Comparison of ENCODE assay signal across 9 cellular contexts in genomic region chr5:56839062-56839461, GRCh38. TPM values are rescaled to one million over a fixed set of nuclear protein-coding genes. Genes with fewer than 3 reads are reported as not detected.
DNase-seq lines count a peak whose midpoint lies in the region; ATAC-seq and TF ChIP-seq lines count a peak whose summit lies in the region.
"Had no signal": no experiment of that assay in that cellular context is flagged by ENCODE, and none has a peak within 500 bp of the region (broad histone marks: within the 10 kb centered on the region; RNA-seq: fewer than 3 reads in every experiment).

No MANE protein-coding gene starts in this region.

- H3K4me2 ChIP-seq in fibroblast of lung (ENCODE audit: extremely low read depth, insufficient read depth, low read length), result peak overlapping the region; percentile 89

- peak overlapping the region; percentile 25 for H3K27ac Mint-ChIP-seq in activated CD4-positive, alpha-beta T cell treated with anti-CD3 and anti-CD28 coated beads, Interleukin-2, amount 10 ng/mL, durations not matched to agents 7 days and 5 days
- peak overlapping the region; percentile 79 to 85 for H3K27ac Mint-ChIP-seq in T-cell
- H3K27ac Mint-ChIP-seq in stimulated activated naive B cell treated with anti-CD40 and anti-IgM and Interleukin-4, amounts not matched to agents 10 μg/mL and 1 μg/mL and 100 μg/mL, for 72 hours, result peak overlapping the region; percentile 81

- H3K4me3 ChIP-seq in fibroblast of lung (replicated peaks in 1 of 4; ENCODE audit: control extremely low read depth in 1 of 4, insufficient read depth in 1 of 4, low read depth in 3 of 4, low read length in 4 of 4), result no peak overlapping the region

- H3K4me3 Mint-ChIP-seq in activated CD4-positive, alpha-beta T cell treated with anti-CD3 and anti-CD28 coated beads, Interleukin-2, amount 10 ng/mL, durations not matched to agents 7 days and 5 days, result no peak overlapping the region
- H3K4me3 Mint-ChIP-seq in T-cell, result peak overlapping the region in 2 of 3 donors; percentile 53 to 57
- peak overlapping the region; percentile 30 to 72 for H3K4me3 Mint-ChIP-seq in stimulated activated naive B cell treated with anti-CD40 and anti-IgM and Interleukin-4, amounts not matched to agents 10 μg/mL and 1 μg/mL and 100 μg/mL, for 72 hours

- no peaks in the 10 kb centered on the region for H3K36me3 ChIP-seq in fibroblast of lung (ENCODE audit: control insufficient read depth, insufficient read depth, low read length)

- CTCF ChIA-PET in activated CD4-positive, alpha-beta T cell treated with anti-CD3 and anti-CD28 coated beads, Interleukin-2, amount 10 ng/mL, durations not matched to agents 7 days and 5 days (lab: Charles Lee), result interaction anchor here (1.1 to 3.2 kb wide), 8 partner anchors 9 to 575 kb away, joined by 4 to 42 read pairs (median 5); no protein-coding TSS in a partner anchor
- CTCF ChIA-PET in T-cell (lab: Charles Lee), result interaction anchor here (0.6 to 4.2 kb wide), 39 partner anchors 9 to 903 kb away, joined by 3 to 105 read pairs (median 6); partner anchors contain the start of gene MAP3K1 (in 1 of the 2)

- ATAC-seq in T-cell (replicated peaks in 1 of 4) (no peak), HG02588 (IDR thresholded peaks at IDR 0.05; ENCODE audit: unreplicated experiment) (no peak), GM19455 (IDR thresholded peaks at IDR 0.05; ENCODE audit: unreplicated experiment) (no peak)
- no peak for ATAC-seq in stimulated activated naive B cell treated with anti-CD40 and anti-IgM and Interleukin-4, amounts not matched to agents 10 μg/mL and 1 μg/mL and 100 μg/mL, for 72 hours (replicated peaks)

- H3K9ac ChIP-seq in fibroblast of lung (ENCODE audit: insufficient read depth, low read length), result no peak overlapping the region

- H3K27me3 Mint-ChIP-seq in activated CD4-positive, alpha-beta T cell treated with anti-CD3 and anti-CD28 coated beads, Interleukin-2, amount 10 ng/mL, durations not matched to agents 7 days and 5 days, result no peaks in the 10 kb centered on the region
- no peaks in the 10 kb centered on the region for H3K27me3 Mint-ChIP-seq in T-cell
- H3K27me3 Mint-ChIP-seq in stimulated activated naive B cell treated with anti-CD40 and anti-IgM and Interleukin-4, amounts not matched to agents 10 μg/mL and 1 μg/mL and 100 μg/mL, for 72 hours, result no peaks in the 10 kb centered on the region

- H3K27me3 ChIP-seq in fibroblast of lung (ENCODE audit: control insufficient read depth, insufficient read depth, low read length), result no peaks in the 10 kb centered on the region

- no peaks in the 10 kb centered on the region for H3K9me3 Mint-ChIP-seq in activated CD4-positive, alpha-beta T cell treated with anti-CD3 and anti-CD28 coated beads, Interleukin-2, amount 10 ng/mL, durations not matched to agents 7 days and 5 days
- H3K9me3 Mint-ChIP-seq in T-cell, result no peaks in the 10 kb centered on the region
- peaks cover 2 to 3% of the 10 kb centered on the region in 2 donors for H3K9me3 Mint-ChIP-seq in stimulated activated naive B cell treated with anti-CD40 and anti-IgM and Interleukin-4, amounts not matched to agents 10 μg/mL and 1 μg/mL and 100 μg/mL, for 72 hours

- H3K79me2 ChIP-seq in fibroblast of lung (ENCODE audit: control insufficient read depth, insufficient read depth, low read length), result peaks cover 11% of the 10 kb centered on the region

- no peak for TF ChIP-seq CTCF in fibroblast of lung (conservative IDR thresholded peaks at IDR 0.05 in 1 of 2, IDR thresholded peaks at IDR 0.05 in 1 of 2; ENCODE audit: low read depth in 1 of 2, low read length in 2 of 2)

- peaks cover 3% of the 10 kb centered on the region for H3K4me1 ChIP-seq in fibroblast of lung (ENCODE audit: control insufficient read depth, extremely low read depth, insufficient read depth, low read length)

- peaks cover 74% of the 10 kb centered on the region for H3K4me1 Mint-ChIP-seq in activated CD4-positive, alpha-beta T cell treated with anti-CD3 and anti-CD28 coated beads, Interleukin-2, amount 10 ng/mL, durations not matched to agents 7 days and 5 days
- H3K4me1 Mint-ChIP-seq in T-cell, result peaks cover 91 to 95% (median 94%) of the 10 kb centered on the region in 3 donors
- peaks cover 67 to 95% of the 10 kb centered on the region in 2 donors for H3K4me1 Mint-ChIP-seq in stimulated activated naive B cell treated with anti-CD40 and anti-IgM and Interleukin-4, amounts not matched to agents 10 μg/mL and 1 μg/mL and 100 μg/mL, for 72 hours

- H4K20me1 ChIP-seq in fibroblast of lung (ENCODE audit: control insufficient read depth, extremely low read depth, insufficient read depth, low read length), result no peaks in the 10 kb centered on the region

- H3K36me3 Mint-ChIP-seq in activated CD4-positive, alpha-beta T cell treated with anti-CD3 and anti-CD28 coated beads, Interleukin-2, amount 10 ng/mL, durations not matched to agents 7 days and 5 days (ENCODE audit: low read depth), result peaks cover 16% of the 10 kb centered on the region
- peaks cover 5% of the 10 kb centered on the region for H3K36me3 Mint-ChIP-seq in T-cell
- H3K36me3 Mint-ChIP-seq in stimulated activated naive B cell treated with anti-CD40 and anti-IgM and Interleukin-4, amounts not matched to agents 10 μg/mL and 1 μg/mL and 100 μg/mL, for 72 hours, result peaks cover 5 to 16% of the 10 kb centered on the region in 2 donors

- POLR2A ChIA-PET in activated CD4-positive, alpha-beta T cell treated with anti-CD3 and anti-CD28 coated beads, Interleukin-2, amount 10 ng/mL, durations not matched to agents 7 days and 5 days (lab: Charles Lee), result no interaction called here
- POLR2A ChIA-PET in T-cell (lab: Charles Lee), result interaction anchor here in 1 of 2 donors (1.3 to 1.4 kb wide), 2 partner anchors 10 kb away, joined by 3 to 5 read pairs; no protein-coding TSS in a partner anchor

- H2AFZ ChIP-seq in fibroblast of lung (ENCODE audit: low read length), result no peak overlapping the region

- H3K27ac ChIP-seq in fibroblast of lung (ENCODE audit: insufficient read depth, low read length), result peak overlapping the region; percentile 16

- DNase-seq in activated CD4-positive, alpha-beta T cell treated with anti-CD3 and anti-CD28 coated beads, Interleukin-2, amount 10 ng/mL, durations not matched to agents 7 days and 5 days, result no peak
- no peak for DNase-seq in activated CD4-positive, alpha-beta T cell treated with anti-CD3 and anti-CD28 coated beads, Interleukin-2, amount 50 U/mL, for 4 hours
- DNase-seq in T-cell (no peak), fibroblast of lung (ENCODE audit: low read depth in 2 of 2) (no peak), SHP77 treated with DMSO at 0.1 percent for 48 hours (lab: John Stamatoyannopoulos, UW) (no peak)
- no peak for DNase-seq in stimulated activated naive B cell treated with anti-CD40 and anti-IgM and Interleukin-4, amounts not matched to agents 10 μg/mL and 1 μg/mL and 100 μg/mL, for 72 hours
- DNase-seq: stimulated activated CD4-positive, alpha-beta T cell treated with anti-CD3 and anti-CD28 coated beads, Interleukin-1b, Interleukin-23, amount 100 ng/mL, for 48 hours had no signal

- H3K9me3 ChIP-seq in fibroblast of lung (ENCODE audit: control insufficient read depth, insufficient read depth, low read depth, low read length), result no peaks in the 10 kb centered on the region

RNA-seq across cellular contexts. Expression of gene MAP3K1, which starts 23.7 kb away (rescaled TPM):
- 10 to 100 TPM; 59.9 to 63.9 TPM for total RNA-seq in activated CD4-positive, alpha-beta T cell treated with anti-CD3 and anti-CD28 coated beads, Interleukin-2, amount 10 ng/mL, durations not matched to agents 7 days and 5 days
- total RNA-seq in T-cell (10 to 100 TPM; 53.1 to 96.0 (median 80.6) TPM), fibroblast of lung (6.8 and 10.3 TPM in 2 replicates)
- polyA plus RNA-seq in fibroblast of lung, result 3.5 and 5.3 TPM in 2 replicates
- 1.6 and 2.4 TPM in 2 replicates for polyA plus RNA-seq in fibroblast of lung (2012)
- polyA minus RNA-seq in fibroblast of lung (ENCODE audit: low replicate concordance), result 2.4 and 3.8 TPM in 2 replicates

Comparison
In these comparisons a context has a peak if more than half of its experiments do, and no peak if none do; other contexts are left out.
1. H3K27ac Mint-ChIP-seq: peak in every context shown above with its lines; median percentile 82 in T-cell; 81 in stimulated activated naive B cell treated with anti-CD40 and anti-IgM and Interleukin-4, amounts not matched to agents 10 μg/mL and 1 μg/mL and 100 μg/mL, for 72 hours; 25 in activated CD4-positive, alpha-beta T cell treated with anti-CD3 and anti-CD28 coated beads, Interleukin-2, amount 10 ng/mL, durations not matched to agents 7 days and 5 days.